Comparison of ENCODE assay signal across 8 cellular contexts in the genomic region with DNA sequence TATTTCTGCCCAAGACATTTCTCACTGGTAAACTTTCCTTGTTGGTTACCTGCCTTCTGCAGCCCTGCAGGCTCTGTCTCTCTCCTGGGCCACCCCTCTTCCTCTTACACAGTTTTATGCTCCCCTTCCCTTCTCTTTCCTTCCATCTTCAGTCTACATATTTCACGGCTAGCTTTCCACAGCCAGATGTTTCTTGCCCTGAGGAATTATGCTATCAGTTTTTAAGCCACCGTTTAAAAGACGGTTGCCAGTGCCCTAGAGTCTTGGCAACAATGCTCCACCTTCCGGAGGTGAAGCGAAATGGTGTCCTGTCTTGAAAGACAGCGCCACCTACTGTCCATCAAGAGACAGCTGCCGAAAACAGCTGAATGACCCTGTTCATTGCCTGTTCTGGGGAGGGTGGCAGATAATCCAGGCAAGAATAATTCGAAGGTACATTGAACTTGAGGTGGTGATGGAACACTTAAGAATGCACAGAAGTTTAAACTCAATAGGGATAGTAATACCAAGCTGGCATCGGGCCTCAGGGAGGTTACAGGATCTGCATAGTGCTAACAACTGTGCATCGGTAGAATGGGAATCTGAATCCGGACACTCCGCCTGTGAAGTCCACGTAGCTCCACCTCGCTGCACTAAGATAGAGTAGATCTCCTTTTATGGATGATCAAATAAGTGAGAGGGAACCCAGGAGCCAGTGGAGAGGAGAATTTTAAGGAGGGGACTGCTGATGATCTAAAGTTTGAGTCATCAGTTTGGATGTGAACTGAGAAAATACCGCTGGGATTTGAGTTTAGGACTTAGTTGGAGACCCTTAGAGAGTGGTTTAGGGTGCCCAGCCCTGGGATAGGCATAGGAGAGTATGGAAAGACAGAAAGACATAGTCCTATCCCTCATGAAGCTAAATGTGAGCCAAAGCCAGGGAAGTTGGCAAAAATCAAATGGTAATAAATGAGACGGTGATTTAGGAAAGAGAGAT. TPM values are rescaled to one million over a fixed set of nuclear protein-coding genes. Genes with fewer than 3 reads are reported as not detected.
A peak's percentile ranks its signal among the peaks of the same experiment; 100 is the strongest.
DNase-seq lines count a peak whose midpoint lies in the region; ATAC-seq and TF ChIP-seq lines count a peak whose summit lies in the region.

No MANE protein-coding gene starts in this region.

- DNase-seq in HT1080 (ENCODE audit: low read depth), result peak; percentile 66
- peak; percentile 89 for DNase-seq in OCI-LY7 (ENCODE audit: low spot score)
- peak; percentile 50 for DNase-seq in activated CD8-positive, alpha-beta memory T cell treated with anti-CD3 and anti-CD28 coated beads, Interleukin-2, amount 50 U/mL, for 4 hours
- peak; percentile 87 for DNase-seq in epithelial cell of esophagus (ENCODE audit: low read depth)
- peak; percentile 63 for DNase-seq in stimulated activated CD8-positive, alpha-beta memory T cell treated with anti-CD3 and anti-CD28 coated beads, Interleukin-4, amount 100 ng/mL, for 48 hours

- no peaks in the 10 kb centered on the region for H3K36me3 ChIP-seq in OCI-LY7 (ENCODE audit: insufficient read depth, low read length)
- H3K36me3 ChIP-seq in mucosa of rectum (ENCODE audit: control insufficient read depth in 2 of 2, insufficient read depth in 2 of 2, low read length in 2 of 2), result no peaks in the 10 kb centered on the region

- no peaks in the 10 kb centered on the region for H4K20me1 ChIP-seq in OCI-LY7 (ENCODE audit: insufficient read depth, low read length)

- peak overlapping the region; percentile 52; the same call in 1 of the 2 replicates for H2AFZ ChIP-seq in OCI-LY7 (ENCODE audit: low read length)

- no peaks in the 10 kb centered on the region for H3K79me2 ChIP-seq in OCI-LY7 (ENCODE audit: insufficient read depth, low read depth, low read length)

- CTCF ChIA-PET in OCI-LY7 (lab: Charles Lee; ENCODE audit: unreplicated experiment), result interaction anchor here (0.6 to 1.0 kb wide), 2 partner anchors 12 to 19 kb away, joined by 3 read pairs; no protein-coding TSS in a partner anchor

- no TSS peak for BruUV-seq in OCI-LY7 (replicated peaks; lab: Mats Ljungman, UMichigan)

- peak overlapping the region; percentile 30 to 58 for H3K9ac ChIP-seq in mucosa of rectum (ENCODE audit: low read depth in 1 of 2, low read length in 2 of 2)

- H3K4me3 ChIP-seq in OCI-LY7 (ENCODE audit: low read depth, low read length, poor library complexity, severe bottlenecking), result no peak overlapping the region
- H3K4me3 ChIP-seq in epithelial cell of esophagus (ENCODE audit: low read length), result no peak overlapping the region
- peak overlapping the region; percentile 24 to 46 for H3K4me3 ChIP-seq in mucosa of rectum (ENCODE audit: low read length in 2 of 2)

- TF ChIP-seq CTCF in GM12874 (IDR thresholded peaks at IDR 0.05; ENCODE audit: insufficient read depth, low read depth, low read length) (peak; percentile 95), OCI-LY7 (conservative IDR thresholded peaks at IDR 0.05; ENCODE audit: low read length) (peak; percentile 100), epithelial cell of esophagus (IDR thresholded peaks at IDR 0.05; ENCODE audit: insufficient read depth, low read depth, low read length, missing control alignments) (peak; percentile 100)

- H3K27ac ChIP-seq in OCI-LY7 (ENCODE audit: low read depth, low read length, poor library complexity, severe bottlenecking) (no peak overlapping the region), mucosa of rectum (ENCODE audit: low read depth in 2 of 2, low read length in 2 of 2) (peak overlapping the region; percentile 62 to 79)

- POLR2A ChIA-PET in OCI-LY7 (lab: Charles Lee), result interaction anchor here (1.1 kb wide), 1 partner anchor 28 kb away, joined by 3 read pairs; no protein-coding TSS in a partner anchor

- H3K9me2 ChIP-seq in OCI-LY7 (ENCODE audit: insufficient read depth, low read length), result no peaks in the 10 kb centered on the region

- ATAC-seq in HG03139 (IDR thresholded peaks at IDR 0.05; ENCODE audit: unreplicated experiment), result no peak

- H3K27me3 ChIP-seq in mucosa of rectum (ENCODE audit: control insufficient read depth in 2 of 2, insufficient read depth in 2 of 2, low read length in 2 of 2), result peaks cover 0 to 11% of the 10 kb centered on the region in 2 donors

- H3K9me3 ChIP-seq in OCI-LY7 (ENCODE audit: low read length) (no peaks in the 10 kb centered on the region), mucosa of rectum (ENCODE audit: control insufficient read depth in 2 of 2, low read length in 2 of 2) (no peaks in the 10 kb centered on the region)

- intact Hi-C loops in OCI-LY7 (cut with micrococcal nuclease; ENCODE audit: unreplicated experiment), result loop anchor here (1.0 kb wide), 2 partner anchors 28 to 283 kb away; no protein-coding TSS in a partner anchor

- H3K4me2 ChIP-seq in OCI-LY7 (ENCODE audit: low read length), result peak overlapping the region; percentile 37; the same call in 1 of the 2 replicates

- H3K4me1 ChIP-seq in OCI-LY7 (ENCODE audit: insufficient read depth, low read length, poor library complexity, severe bottlenecking) (peaks cover 4% of the 10 kb centered on the region), mucosa of rectum (ENCODE audit: control insufficient read depth in 2 of 2, insufficient read depth in 2 of 2, low read length in 2 of 2) (peaks cover 19 to 23% of the 10 kb centered on the region in 2 donors)

RNA-seq across cellular contexts. Expression of gene TRIM40, which starts 4.8 kb away (rescaled TPM):
- total RNA-seq in HT1080 (2014; rRNA removed; shearing (Covaris generic)), result not detected in 2 replicates
- not detected in 2 replicates for polyA plus RNA-seq in HT1080 (2015; cell fraction: cytosol; rRNA removed)
- polyA plus RNA-seq in HT1080 (2015; cell fraction: nucleus; rRNA removed), result not detected in 2 replicates
- not detected in 2 replicates for total RNA-seq in OCI-LY7 (2014; rRNA removed; shearing (Covaris generic))
- not detected in 2 replicates for total RNA-seq in OCI-LY7 (2022)

RNA-seq across cellular contexts. Expression of gene TRIM31, which starts 18.3 kb away (rescaled TPM):
- 0.03 TPM in 1 of 2 replicates, not detected in the other for total RNA-seq in HT1080 (2014; rRNA removed; shearing (Covaris generic))
- polyA plus RNA-seq in HT1080 (2015; cell fraction: cytosol; rRNA removed), result not detected in 2 replicates
- not detected in 2 replicates for polyA plus RNA-seq in HT1080 (2015; cell fraction: nucleus; rRNA removed)
- not detected in 2 replicates for total RNA-seq in OCI-LY7 (2014; rRNA removed; shearing (Covaris generic))
- not detected in 2 replicates for total RNA-seq in OCI-LY7 (2022)

RNA-seq across cellular contexts. Expression of gene TRIM10, which starts 29.8 kb away (rescaled TPM):
- not detected in 2 replicates for total RNA-seq in HT1080 (2014; rRNA removed; shearing (Covaris generic))
- not detected in 2 replicates for polyA plus RNA-seq in HT1080 (2015; cell fraction: cytosol; rRNA removed)
- not detected in 2 replicates for polyA plus RNA-seq in HT1080 (2015; cell fraction: nucleus; rRNA removed)
- not detected in 2 replicates for total RNA-seq in OCI-LY7 (2014; rRNA removed; shearing (Covaris generic))
- not detected in 2 replicates for total RNA-seq in OCI-LY7 (2022)

RNA-seq across cellular contexts. Expression of gene TRIM15, which starts 32.2 kb away (rescaled TPM):
- not detected in 2 replicates for total RNA-seq in HT1080 (2014; rRNA removed; shearing (Covaris generic))
- polyA plus RNA-seq in HT1080 (2015; cell fraction: cytosol; rRNA removed), result not detected in 2 replicates
- not detected in 2 replicates for polyA plus RNA-seq in HT1080 (2015; cell fraction: nucleus; rRNA removed)
- not detected in 2 replicates for total RNA-seq in OCI-LY7 (2014; rRNA removed; shearing (Covaris generic))
- not detected in 2 replicates for total RNA-seq in OCI-LY7 (2022)

RNA-seq across cellular contexts. Expression of gene RNF39, which starts 55.6 kb away (rescaled TPM):
- 0.06 TPM in 1 of 2 replicates, not detected in the other for total RNA-seq in HT1080 (2014; rRNA removed; shearing (Covaris generic))
- polyA plus RNA-seq in HT1080 (2015; cell fraction: cytosol; rRNA removed), result not detected in 2 replicates
- polyA plus RNA-seq in HT1080 (2015; cell fraction: nucleus; rRNA removed), result not detected in 2 replicates
- not detected in 2 replicates for total RNA-seq in OCI-LY7 (2014; rRNA removed; shearing (Covaris generic))
- total RNA-seq in OCI-LY7 (2022), result not detected in 2 replicates

Comparison
In these comparisons a context has a peak if more than half of its experiments do, and no peak if none do; other contexts are left out.
1. H3K4me3 ChIP-seq: peak in mucosa of rectum (2 of 2); none in OCI-LY7 (single experiment) and epithelial cell of esophagus (single experiment).
2. Peak in every context shown above with its lines, with median percentiles within 50 percentile points of each other: CTCF ChIP-seq and DNase-seq.